In the genomic region with DNA sequence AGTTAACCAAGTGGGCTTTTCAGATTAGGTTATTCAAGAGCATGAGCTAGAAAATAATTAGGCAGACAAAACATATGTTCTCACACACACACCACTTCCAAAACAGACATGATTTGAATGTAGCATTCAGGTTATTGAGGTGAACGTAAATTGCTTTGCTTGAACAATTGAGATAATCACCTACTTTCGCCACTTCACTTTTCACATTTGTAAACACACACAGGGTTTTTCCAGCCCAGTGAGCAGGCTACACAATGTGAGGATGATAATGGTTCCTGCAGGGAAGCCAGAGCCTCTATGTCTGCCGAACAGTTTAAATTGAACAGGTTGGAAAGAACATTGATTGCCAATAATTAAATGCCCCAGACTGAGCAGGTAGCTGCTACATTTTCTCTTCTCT, we compare ENCODE assay signal across 26 cellular contexts.
DNase-seq lines count a peak whose midpoint lies in the region; ATAC-seq lines count a peak whose summit lies in the region.
"Had no signal": no experiment of that assay in that cellular context is flagged by ENCODE, and none has a peak within 500 bp of the region (broad histone marks: within the 10 kb centered on the region; RNA-seq: fewer than 3 reads in every experiment).

No MANE protein-coding gene starts in this region.

- no peaks in the 10 kb centered on the region for H3K9me3 ChIP-seq in neuronal stem cell (replicated peaks in 1 of 2; ENCODE audit: control insufficient read depth in 2 of 2, insufficient read depth in 1 of 2, low read depth in 1 of 2, low read length in 2 of 2)
- H3K9me3 ChIP-seq: esophagus muscularis mucosa, gastrocnemius medialis, lower lobe of right lung, neutrophil, psoas muscle, testis had no signal

- H3K23ac ChIP-seq in neuronal stem cell (ENCODE audit: low read depth, low read length, poor library complexity) = no peak overlapping the region

- H2BK12ac ChIP-seq in neuronal stem cell (ENCODE audit: low read length) = no peak overlapping the region

- no peak overlapping the region for H3K4me3 ChIP-seq in neuronal stem cell (ENCODE audit: low read length in 2 of 2)
- H3K4me3 ChIP-seq: esophagus muscularis mucosa, gastrocnemius medialis, lower lobe of right lung, psoas muscle, testis had no signal

- no peak overlapping the region for H3K18ac ChIP-seq in neuronal stem cell (ENCODE audit: low read length)

- H4K91ac ChIP-seq in neuronal stem cell (ENCODE audit: low read depth, low read length, poor library complexity) = no peak overlapping the region

- no peak overlapping the region for H4K8ac ChIP-seq in neuronal stem cell (ENCODE audit: low read depth, low read length)

- H2BK5ac ChIP-seq in neuronal stem cell (ENCODE audit: low read length) = no peak overlapping the region

- H3K4me2 ChIP-seq in neuronal stem cell (ENCODE audit: insufficient read depth, low read length, poor library complexity, severe bottlenecking) = no peak overlapping the region

- H2BK120ac ChIP-seq in neuronal stem cell (ENCODE audit: low read depth, low read length) = no peak overlapping the region

- no peak overlapping the region for H3K27ac ChIP-seq in neuronal stem cell (replicated peaks; ENCODE audit: low read length)
- H3K27ac ChIP-seq: esophagus muscularis mucosa, gastrocnemius medialis, lower lobe of right lung, neutrophil, psoas muscle, testis had no signal

- DNase-seq in NCI-H1092 (lab: John Stamatoyannopoulos, UW) (peak; percentile 67), NCI-H1930 (lab: John Stamatoyannopoulos, UW) (peak; percentile 38 to 47), NCI-H510A (lab: John Stamatoyannopoulos, UW) (peak; percentile 15), neuronal stem cell (ENCODE audit: low spot score) (peak; percentile 31), NCI-H1048 (lab: John Stamatoyannopoulos, UW) (no peak)
- DNase-seq in activated naive CD4-positive, alpha-beta T cell treated with Interleukin-2 at 50 U/mL for 16 hours = no peak
- DNase-seq: activated CD4-positive, alpha-beta memory T cell treated with anti-CD3 and anti-CD28 coated beads, Interleukin-2, amount 10 ng/mL, durations not matched to agents 7 days and 5 days; activated CD4-positive, CD25-positive, alpha-beta regulatory T cell; activated gamma-delta T cell treated with Interleukin-2 at 50 U/mL for 16 hours; CD4-positive, alpha-beta T cell; effector memory CD8-positive, alpha-beta T cell; gastrocnemius medialis; hippocampal formation; islet precursor cell; KG1; lower lobe of right lung; PC-3; psoas muscle; Right ventricle myocardium superior; stimulated activated CD4-positive, alpha-beta T cell treated with anti-CD3 and anti-CD28 coated beads, Interleukin-1b, Interleukin-23, amount 100 ng/mL, for 48 hours; stimulated activated naive B cell treated with anti-CD40 and anti-IgM and Interleukin-4, amounts not matched to agents 10 μg/mL and 1 μg/mL and 100 μg/mL, for 72 hours; SW 1271; testis had no signal

- no peak overlapping the region for H3K9ac ChIP-seq in neuronal stem cell (ENCODE audit: low read depth, low read length, poor library complexity)

- no CpG with 5 or more reads among the region's 3 CpGs for WGBS in neuronal stem cell (ENCODE audit: extremely low coverage in 2 of 2, insufficient read length in 2 of 2, insufficient replicate concordance in 1 of 2), 2 donors

- H3K36me3 ChIP-seq in neuronal stem cell (replicated peaks in 1 of 2; ENCODE audit: control insufficient read depth in 2 of 2, insufficient read depth in 2 of 2, low read length in 2 of 2) = no peaks in the 10 kb centered on the region
- H3K36me3 ChIP-seq: esophagus muscularis mucosa, gastrocnemius medialis, lower lobe of right lung, neutrophil had no signal

- no peaks in the 10 kb centered on the region for H3K27me3 ChIP-seq in neuronal stem cell (ENCODE audit: control insufficient read depth in 3 of 3, insufficient read depth in 3 of 3, low read depth in 1 of 3, low read length in 3 of 3)
- H3K27me3 ChIP-seq: gastrocnemius medialis, neutrophil, testis had no signal

- no peak for ATAC-seq in GM21619 (IDR thresholded peaks at IDR 0.05; ENCODE audit: unreplicated experiment)
- ATAC-seq: effector memory CD8-positive, alpha-beta T cell; gastrocnemius medialis; lower lobe of right lung; PC-3; psoas muscle; stimulated activated naive B cell treated with anti-CD40 and anti-IgM and Interleukin-4, amounts not matched to agents 10 μg/mL and 1 μg/mL and 100 μg/mL, for 72 hours had no signal

- no peak overlapping the region for H3K14ac ChIP-seq in neuronal stem cell (ENCODE audit: low read length)

- no peak overlapping the region for H3K4ac ChIP-seq in neuronal stem cell (ENCODE audit: low read length)

- H2AFZ ChIP-seq in neuronal stem cell (ENCODE audit: low read length) = no peak overlapping the region

- no peak overlapping the region for H2AK5ac ChIP-seq in neuronal stem cell (ENCODE audit: low read depth, low read length)

- H3K79me1 ChIP-seq in neuronal stem cell (ENCODE audit: low read depth, low read length) = no peaks in the 10 kb centered on the region

- no peak overlapping the region for H2BK15ac ChIP-seq in neuronal stem cell (ENCODE audit: low read length)

- no peaks in the 10 kb centered on the region for H3K4me1 ChIP-seq in neuronal stem cell (ENCODE audit: control insufficient read depth in 2 of 2, insufficient read depth in 1 of 2, low read depth in 1 of 2, low read length in 2 of 2)
- H3K4me1 ChIP-seq: esophagus muscularis mucosa, gastrocnemius medialis, lower lobe of right lung, psoas muscle, testis had no signal

Comparison
In these comparisons a context has a peak if more than half of its experiments do, and no peak if none do; other contexts are left out.
1. DNase-seq: peak in NCI-H1092 (single experiment), NCI-H1930 (2 of 2), NCI-H510A (single experiment) and neuronal stem cell (single experiment); none in NCI-H1048 (single experiment) and activated naive CD4-positive, alpha-beta T cell treated with Interleukin-2 at 50 U/mL for 16 hours (single experiment).